Comparison of ENCODE assay signal across 21 cellular contexts in genomic region chr12:118922405-118922804, GRCh38. TPM values are rescaled to one million over a fixed set of nuclear protein-coding genes. Genes with fewer than 3 reads are reported as not detected.
DNase-seq lines count a peak whose midpoint lies in the region; TF ChIP-seq lines count a peak whose summit lies in the region.
"Had no signal": no experiment of that assay in that cellular context is flagged by ENCODE, and none has a peak within 500 bp of the region (broad histone marks: within the 10 kb centered on the region; RNA-seq: fewer than 3 reads in every experiment).

No MANE protein-coding gene starts in this region.

- H4K20me1 ChIP-seq in H9 (ENCODE audit: control insufficient read depth, insufficient read depth, insufficient read length): no peaks in the 10 kb centered on the region

- no peak overlapping the region for H2AK5ac ChIP-seq in H9 (ENCODE audit: insufficient read length, low read length)

- H3K4me3 Mint-ChIP-seq in H9: no peak overlapping the region
- no peak overlapping the region for H3K4me3 Mint-ChIP-seq in neural crest cell

- no peak overlapping the region for H3K9ac ChIP-seq in H9 (ENCODE audit: extremely low read depth, insufficient read length, low read length)
- H3K9ac ChIP-seq: KMS-11 had no signal

- no peak overlapping the region for H3K4me2 ChIP-seq in H9 (ENCODE audit: insufficient read depth, insufficient read length, low read length)
- H3K4me2 ChIP-seq: KMS-11 had no signal

- intact Hi-C loops in head of caudate nucleus (cut with DNase I): no loop called here

- H3K27ac ChIP-seq in H9 (ENCODE audit: insufficient read length, low read depth, low read length): no peak overlapping the region
- H3K27ac ChIP-seq: coronary artery, heart right ventricle, KMS-11, upper lobe of left lung had no signal

- H3K14ac ChIP-seq in H9 (ENCODE audit: insufficient read depth, low read length): no peak overlapping the region

- no peaks in the 10 kb centered on the region for H3K27me3 ChIP-seq in H9 (ENCODE audit: insufficient read depth, low read length)
- H3K27me3 ChIP-seq: upper lobe of left lung had no signal

- no peak overlapping the region for H2BK120ac ChIP-seq in H9 (ENCODE audit: low read depth, low read length, poor library complexity, severe bottlenecking)

- H3K9me3 ChIP-seq in H9 (ENCODE audit: control insufficient read depth, low read depth, low read length): no peaks in the 10 kb centered on the region
- H3K9me3 ChIP-seq: heart right ventricle, upper lobe of left lung had no signal

- H2BK20ac ChIP-seq in H9 (ENCODE audit: low read depth, low read length, poor library complexity, severe bottlenecking): no peak overlapping the region

- H3K4ac ChIP-seq in H9 (ENCODE audit: low read depth, low read length): no peak overlapping the region

- peak; percentile 38 for DNase-seq in H9
- peak; percentile 30 for DNase-seq in NB4 (ENCODE audit: low read depth)
- peak; percentile 58 for DNase-seq in ecto neural progenitor cell (ENCODE audit: low spot score)
- peak; percentile 36 for DNase-seq in neural crest cell (ENCODE audit: low read depth, low spot score)
- DNase-seq in AG08396 (ENCODE audit: low spot score): no peak
- no peak for DNase-seq in head of caudate nucleus
- DNase-seq in SW480 (ENCODE audit: low spot score): no peak
- DNase-seq: activated CD4-positive, alpha-beta T cell treated with anti-CD3 and anti-CD28 coated beads, Interleukin-2, amount 50 U/mL, for 48 hours; EL; heart right ventricle; kidney; mammary epithelial cell; NCI-H2107; NCI-H510A treated with DMSO at 0.1 percent for 48 hours; T-helper 2 cell; upper lobe of left lung had no signal

- no peak overlapping the region for H4K8ac ChIP-seq in H9 (replicated peaks; ENCODE audit: insufficient read length, low read depth, low read length)

- no peaks in the 10 kb centered on the region for H3K4me1 ChIP-seq in H9 (ENCODE audit: insufficient read depth, low read length)
- H3K4me1 ChIP-seq: upper lobe of left lung had no signal

- H3T11ph ChIP-seq in H9 (ENCODE audit: low read length): no peak overlapping the region

- no peaks in the 10 kb centered on the region for H3K23me2 ChIP-seq in H9 (ENCODE audit: insufficient read length, low read depth, low read length, poor library complexity, severe bottlenecking)

- H3K9me3 Mint-ChIP-seq in H9 (no peaks in the 10 kb centered on the region; a peak in 1 of 5 replicates), neural crest cell (no peaks in the 10 kb centered on the region)

- TF ChIP-seq POLR2A in NB4 (IDR thresholded peaks at IDR 0.05; ENCODE audit: extremely low read depth, insufficient read length): no peak

- no peak overlapping the region for H2BK12ac ChIP-seq in H9 (ENCODE audit: insufficient read length, low read depth, low read length)

- no peak overlapping the region for H3K23ac ChIP-seq in H9 (ENCODE audit: insufficient read length, low read depth, low read length)

- H4K5ac ChIP-seq in H9 (ENCODE audit: insufficient read length, low read depth, low read length): no peak overlapping the region

- H3K4me1 Mint-ChIP-seq in H9 (no peaks in the 10 kb centered on the region), neural crest cell (peaks cover 12% of the 10 kb centered on the region)

- no peaks in the 10 kb centered on the region for H3K79me2 ChIP-seq in H9 (ENCODE audit: insufficient read depth, low read length)

- H3K27me3 Mint-ChIP-seq in H9 (ENCODE audit: low read depth): peaks cover 54% of the 10 kb centered on the region
- peaks cover 42% of the 10 kb centered on the region for H3K27me3 Mint-ChIP-seq in neural crest cell (ENCODE audit: low read depth)

- no peak overlapping the region for H3K56ac ChIP-seq in H9 (ENCODE audit: insufficient read length, low read depth, low read length)

- no peak for TF ChIP-seq CTCF in H9 (conservative IDR thresholded peaks at IDR 0.05)
- TF ChIP-seq CTCF in NB4 (IDR thresholded peaks at IDR 0.05; ENCODE audit: low read depth, low read length): no peak
- TF ChIP-seq CTCF in neural crest cell (conservative IDR thresholded peaks at IDR 0.05): no peak

- no peak overlapping the region for H3K27ac Mint-ChIP-seq in H9
- H3K27ac Mint-ChIP-seq in neural crest cell (ENCODE audit: unreplicated experiment): no peak overlapping the region

- no peak overlapping the region for H3K18ac ChIP-seq in H9 (ENCODE audit: insufficient read length, low read depth, low read length)

- no peak overlapping the region for H3K4me3 ChIP-seq in NB4 (ENCODE audit: low read depth, low read length)
- H3K4me3 ChIP-seq: coronary artery, heart right ventricle, upper lobe of left lung had no signal

- no peak overlapping the region for H2BK5ac ChIP-seq in H9 (ENCODE audit: insufficient read length, low read length)

- H3K79me1 ChIP-seq in H9 (ENCODE audit: insufficient read depth, low read depth, low read length, poor library complexity, severe bottlenecking): no peaks in the 10 kb centered on the region

- H3K36me3 Mint-ChIP-seq in H9 (ENCODE audit: insufficient read depth in 1 of 3, low read depth in 3 of 3) (no peaks in the 10 kb centered on the region), neural crest cell (ENCODE audit: low read depth) (no peaks in the 10 kb centered on the region)

- H2AFZ ChIP-seq in H9 (ENCODE audit: low read length): no peak overlapping the region

- H4K91ac ChIP-seq in H9 (ENCODE audit: insufficient read length, low read depth, low read length): no peak overlapping the region

- H2BK15ac ChIP-seq in H9 (ENCODE audit: low read depth, low read length): no peak overlapping the region

- no CpG with 5 or more reads among the region's 2 CpGs for WGBS in H9 (ENCODE audit: extremely low coverage, insufficient read length, low lambda C conversion rate)

RNA-seq across cellular contexts. Expression of gene SRRM4, which starts 58.9 kb away (rescaled TPM):
- total RNA-seq in H9 (2021) (1.1 and 1.4 TPM in 2 replicates), neural crest cell (9.1 and 10.8 TPM in 2 replicates)
- total RNA-seq: bronchial epithelial cell, endothelial cell of umbilical vein, mammary epithelial cell, omental fat pad had no signal

Comparison
In these comparisons a context has a peak if more than half of its experiments do, and no peak if none do; other contexts are left out.
1. DNase-seq: peak in H9 (single experiment), NB4 (single experiment), ecto neural progenitor cell (single experiment) and neural crest cell (single experiment); none in AG08396 (single experiment), head of caudate nucleus (0 of 42) and SW480 (single experiment).